ENCODE assay signal across 8 cellular contexts in genomic region chr12:57611810-57612710, GRCh38. TPM values are rescaled to one million over a fixed set of nuclear protein-coding genes. Genes with fewer than 3 reads are reported as not detected.
DNase-seq lines count a peak whose midpoint lies in the region; ATAC-seq and TF ChIP-seq lines count a peak whose summit lies in the region.

No MANE protein-coding gene starts in this region.

- H3K27me3 ChIP-seq in A673 (replicated peaks; ENCODE audit: insufficient read depth, low read depth, low read length, poor library complexity): no peaks in the 10 kb centered on the region
- H3K27me3 ChIP-seq in mucosa of stomach (ENCODE audit: control insufficient read depth, insufficient read depth, low read length): peaks cover 61% of the 10 kb centered on the region

- H3K27ac ChIP-seq in A673 (ENCODE audit: low read depth, low read length, poor library complexity, severe bottlenecking): peak overlapping the region; percentile 92
- no peak overlapping the region for H3K27ac ChIP-seq in HEK293 (ENCODE audit: extremely low read depth, low read depth, low read length)

- DNase-seq in A673 (ENCODE audit: low spot score) (no peak), astrocyte of the spinal cord (ENCODE audit: low read depth, low spot score) (no peak), NCI-H1092 (lab: John Stamatoyannopoulos, UW) (no peak), left lobe of liver (ENCODE audit: low spot score) (no peak)

- no peak for TF ChIP-seq CTCF in A673 (conservative IDR thresholded peaks at IDR 0.05; ENCODE audit: low read depth, low read length)
- TF ChIP-seq CTCF in HEK293 (tag by site-specific recombination; IDR thresholded peaks at IDR 0.05): no peak
- TF ChIP-seq CTCF in astrocyte of the spinal cord (IDR thresholded peaks at IDR 0.05; ENCODE audit: low read depth, low read length): no peak

- peaks cover 25% of the 10 kb centered on the region for H3K4me1 ChIP-seq in A673 (ENCODE audit: insufficient read depth, low read length, poor library complexity, severe bottlenecking)
- peaks cover 2% of the 10 kb centered on the region for H3K4me1 ChIP-seq in HEK293 (ENCODE audit: control insufficient read depth, insufficient read depth, low read length)
- peaks cover 12% of the 10 kb centered on the region for H3K4me1 ChIP-seq in mucosa of stomach (ENCODE audit: control insufficient read depth, insufficient read depth, low read length)

- H3K36me3 ChIP-seq in A673 (ENCODE audit: insufficient read depth, low read length, poor library complexity, severe bottlenecking) (peaks cover 13% of the 10 kb centered on the region), HEK293 (ENCODE audit: control insufficient read depth in 2 of 2, insufficient read depth in 1 of 2, low read length in 2 of 2) (peaks cover 0 to 61% of the 10 kb centered on the region in 2 experiments; a peak in 1 of 3 replicates), mucosa of stomach (ENCODE audit: control insufficient read depth, insufficient read depth, low read length) (no peaks in the 10 kb centered on the region)

- H3K9ac ChIP-seq in mucosa of stomach (ENCODE audit: low read length): peak overlapping the region; percentile 15

- H3K9me3 ChIP-seq in A673 (ENCODE audit: low read depth, low read length, poor library complexity, severe bottlenecking) (no peaks in the 10 kb centered on the region), HEK293 (ENCODE audit: control insufficient read depth, insufficient read depth, low read depth, low read length) (no peaks in the 10 kb centered on the region), mucosa of stomach (ENCODE audit: control insufficient read depth, low read length) (no peaks in the 10 kb centered on the region)

- BruUV-seq in A673 (replicated peaks; lab: Mats Ljungman, UMichigan): TSS peak; percentile 62

- CTCF ChIA-PET in A673 (lab: Charles Lee) (interaction anchor here (1.0 kb wide), 1 partner anchor 28 kb away, joined by 3 read pairs; no protein-coding TSS in a partner anchor), HEK293 (lab: Yijun Ruan, JAX) (interaction anchor here (0.5 to 5.7 kb wide), 4 partner anchors 11 to 379 kb away, joined by 3 to 54 read pairs (median 4); no protein-coding TSS in a partner anchor)

- ATAC-seq in HG02763 (IDR thresholded peaks at IDR 0.05; ENCODE audit: unreplicated experiment) (no peak), GM18868 (IDR thresholded peaks at IDR 0.05; ENCODE audit: unreplicated experiment) (no peak), left lobe of liver (no peak)

- POLR2A ChIA-PET in A673 (lab: Charles Lee; ENCODE audit: low non-redundant PET) (no interaction called here), HEK293 (lab: Yijun Ruan, JAX) (interaction anchor here (0.6 to 1.4 kb wide), 6 partner anchors 8 to 303 kb away, joined by 3 to 7 read pairs (median 4); partner anchors contain the start of gene PIP4K2C)

- H3K4me3 ChIP-seq in A673 (ENCODE audit: low read depth, low read length, poor library complexity, severe bottlenecking): peak overlapping the region; percentile 78
- H3K4me3 ChIP-seq in HEK293 (ENCODE audit: low read depth, low read length): peak overlapping the region; percentile 63
- peak overlapping the region; percentile 61 for H3K4me3 ChIP-seq in astrocyte of the spinal cord (ENCODE audit: low read depth, low read length)
- H3K4me3 ChIP-seq in mucosa of stomach (ENCODE audit: low read length): no peak overlapping the region

- intact Hi-C loops in A673 (cut with micrococcal nuclease; ENCODE audit: unreplicated experiment): no loop called here

- in situ Hi-C loops in astrocyte of the spinal cord (cut with HindIII; ENCODE audit: low sequenced_read_pairs): no loop called here

TF ChIP-seq in HEK293, 187 proteins besides CTCF, POLR2A, EP300 and RAD21 (continues in another document):
- TF ChIP-seq ZNF664 (tag by site-specific recombination; IDR thresholded peaks at IDR 0.05): no peak
- TF ChIP-seq ZBTB17 (tag by site-specific recombination; IDR thresholded peaks at IDR 0.05): no peak
- TF ChIP-seq ZNF223 (tag by site-specific recombination; IDR thresholded peaks at IDR 0.05): no peak
- TF ChIP-seq ZNF629 (tag by site-specific recombination; IDR thresholded peaks at IDR 0.05): no peak
- no peak for TF ChIP-seq TCF7L2 (IDR thresholded peaks at IDR 0.05; ENCODE audit: borderline replicate concordance, low read depth, low read length)
- TF ChIP-seq ZNF202 (tag by site-specific recombination; IDR thresholded peaks at IDR 0.05; ENCODE audit: borderline replicate concordance): no peak
- no peak for TF ChIP-seq ZBTB26 (tag by site-specific recombination; optimal IDR thresholded peaks at IDR 0.05)
- TF ChIP-seq ZNF37A (tag by site-specific recombination; IDR thresholded peaks at IDR 0.05): no peak
- no peak for TF ChIP-seq ZNF23 (tag by site-specific recombination; IDR thresholded peaks at IDR 0.05; ENCODE audit: borderline replicate concordance)
- no peak for TF ChIP-seq ATF2 (tag by site-specific recombination; IDR thresholded peaks at IDR 0.05; ENCODE audit: low read depth)
- TF ChIP-seq PRDM10 (tag by site-specific recombination; IDR thresholded peaks at IDR 0.05): peak; percentile 92
- no peak for TF ChIP-seq ZNF561 (tag by site-specific recombination; IDR thresholded peaks at IDR 0.05; ENCODE audit: borderline replicate concordance)

RNA-seq across cellular contexts. Expression of gene ARHGEF25, which starts 0.8 kb away (rescaled TPM):
- total RNA-seq in A673 (2021) (20.9 and 32.5 TPM in 2 replicates), left lobe of liver (1.5 TPM)

RNA-seq across cellular contexts. Expression of gene DTX3, which starts 7.4 kb away (rescaled TPM):
- total RNA-seq in A673 (2021) (61.7 and 65.9 TPM in 2 replicates), left lobe of liver (2.2 TPM)

RNA-seq across cellular contexts. Expression of gene B4GALNT1, which starts 20.9 kb away (rescaled TPM):
- total RNA-seq in A673 (2021) (34.5 and 39.0 TPM in 2 replicates), left lobe of liver (0.60 TPM)

RNA-seq across cellular contexts. Expression of gene PIP4K2C, which starts 21.1 kb away (rescaled TPM):
- 34.9 and 35.4 TPM in 2 replicates for total RNA-seq in A673 (2021)
- 11.8 TPM for total RNA-seq in left lobe of liver

Comparison
In these comparisons a context has a peak if more than half of its experiments do, and no peak if none do; other contexts are left out.
1. RNA of gene DTX3, which starts 7.4 kb away (total RNA-seq): 61.7 to 65.9 TPM in A673; 2.2 TPM in left lobe of liver (single experiment); every median in the first group is over 10 times any median in the second.
2. RNA of gene B4GALNT1, which starts 20.9 kb away (total RNA-seq): 34.5 to 39.0 TPM in A673; 0.60 TPM in left lobe of liver (single experiment); every median in the first group is over 10 times any median in the second.